ENCODE assay signal across 1 cellular context in genomic region chr10:69567920-69568319, GRCh38.
TF ChIP-seq lines count a peak whose summit lies in the region.

No MANE protein-coding gene starts in this region.

TF ChIP-seq in K562, 482 proteins besides CTCF, POLR2A, EP300 and RAD21 (continued from another document and continues in another):
- TF ChIP-seq MTF1 (CRISPR knock-in tag; IDR thresholded peaks at IDR 0.05; ENCODE audit: borderline replicate concordance) = no peak
- TF ChIP-seq PTRF (tag; IDR thresholded peaks at IDR 0.05) = no peak
- TF ChIP-seq TBL1XR1 (IDR thresholded peaks at IDR 0.05; ENCODE audit: low read length in 2 of 2) = no peak
- no peak for TF ChIP-seq ZNF77 (CRISPR knock-in tag; IDR thresholded peaks at IDR 0.05)
- TF ChIP-seq ZBTB1 (CRISPR knock-in tag; IDR thresholded peaks at IDR 0.05; ENCODE audit: borderline replicate concordance, low read depth) = no peak
- no peak for TF ChIP-seq ZNF75A (CRISPR knock-in tag; IDR thresholded peaks at IDR 0.05)
- TF ChIP-seq ZNF586 (CRISPR knock-in tag; conservative IDR thresholded peaks at IDR 0.05) = no peak
- TF ChIP-seq MTA2 (IDR thresholded peaks at IDR 0.05; ENCODE audit: low read depth) = no peak
- 0 out of 2 replicates have a peak, but pooled peaks have one; percentile 36 for TF ChIP-seq FOXP1 (CRISPR knock-in tag; IDR thresholded peaks at IDR 0.05)
- TF ChIP-seq TCF7L2 (IDR thresholded peaks at IDR 0.05; ENCODE audit: low read depth, low read length) = no peak
- no peak for TF ChIP-seq TCF15 (CRISPR knock-in tag; IDR thresholded peaks at IDR 0.05)
- no peak for TF ChIP-seq ZNF280A (IDR thresholded peaks at IDR 0.05; ENCODE audit: low read depth, partially characterized antibody)
- peak; percentile 54; the same call in 1 of the 2 replicates for TF ChIP-seq HDAC2 (IDR thresholded peaks at IDR 0.05)
- no peak for TF ChIP-seq RBM22 (IDR thresholded peaks at IDR 0.05; ENCODE audit: low read depth, low read length, poor library complexity, severe bottlenecking)
- TF ChIP-seq TAF1 (IDR thresholded peaks at IDR 0.05; ENCODE audit: control insufficient read depth, extremely low read depth, insufficient read depth, low read length, severe bottlenecking) = no peak
- TF ChIP-seq MEF2D (tag; conservative IDR thresholded peaks at IDR 0.05; ENCODE audit: low read depth) = no peak
- TF ChIP-seq CBFB (CRISPR knock-in tag; IDR thresholded peaks at IDR 0.05) = no peak
- TF ChIP-seq ZNF318 (IDR thresholded peaks at IDR 0.05; ENCODE audit: borderline replicate concordance in 1 of 2, low read depth in 1 of 2) = no peak
- TF ChIP-seq MGA (IDR thresholded peaks at IDR 0.05) = no peak
- no peak for TF ChIP-seq HDAC8 (tag; IDR thresholded peaks at IDR 0.05)
- no peak for TF ChIP-seq ZNF780A (CRISPR knock-in tag; IDR thresholded peaks at IDR 0.05)
- TF ChIP-seq ZNF24 (IDR thresholded peaks at IDR 0.05) = no peak
- no peak for TF ChIP-seq FOXP4 (CRISPR knock-in tag; IDR thresholded peaks at IDR 0.05; ENCODE audit: borderline replicate concordance)
- no peak for TF ChIP-seq RBM25 (IDR thresholded peaks at IDR 0.05; ENCODE audit: low read depth, low read length, severe bottlenecking)
- TF ChIP-seq JUNB (CRISPR knock-in tag; conservative IDR thresholded peaks at IDR 0.05) = no peak
- TF ChIP-seq NFE2 (IDR thresholded peaks at IDR 0.05; ENCODE audit: low read depth) = no peak
- TF ChIP-seq, protein P1, sequence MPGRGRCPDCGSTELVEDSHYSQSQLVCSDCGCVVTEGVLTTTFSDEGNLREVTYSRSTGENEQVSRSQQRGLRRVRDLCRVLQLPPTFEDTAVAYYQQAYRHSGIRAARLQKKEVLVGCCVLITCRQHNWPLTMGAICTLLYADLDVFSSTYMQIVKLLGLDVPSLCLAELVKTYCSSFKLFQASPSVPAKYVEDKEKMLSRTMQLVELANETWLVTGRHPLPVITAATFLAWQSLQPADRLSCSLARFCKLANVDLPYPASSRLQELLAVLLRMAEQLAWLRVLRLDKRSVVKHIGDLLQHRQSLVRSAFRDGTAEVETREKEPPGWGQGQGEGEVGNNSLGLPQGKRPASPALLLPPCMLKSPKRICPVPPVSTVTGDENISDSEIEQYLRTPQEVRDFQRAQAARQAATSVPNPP (IDR thresholded peaks at IDR 0.05; ENCODE audit: borderline replicate concordance, insufficient read depth, insufficient read length) = no peak
- no peak for TF ChIP-seq HOXB6 (CRISPR knock-in tag; IDR thresholded peaks at IDR 0.05; ENCODE audit: borderline replicate concordance)
- TF ChIP-seq SIN3A (IDR thresholded peaks at IDR 0.05; ENCODE audit: borderline replicate concordance in 2 of 2, control insufficient read depth in 1 of 2, low read depth in 2 of 2, low read length in 2 of 2) = 0 out of 4 replicates have a peak, but pooled peaks of 1 of the 2 experiments have one; percentile 21
- TF ChIP-seq CREM (IDR thresholded peaks at IDR 0.05; ENCODE audit: low read depth) = peak; percentile 83
- no peak for TF ChIP-seq ATF4 (CRISPR knock-in tag; IDR thresholded peaks at IDR 0.05)
